15 cellular contexts compared by ENCODE assay signal in the genomic region with DNA sequence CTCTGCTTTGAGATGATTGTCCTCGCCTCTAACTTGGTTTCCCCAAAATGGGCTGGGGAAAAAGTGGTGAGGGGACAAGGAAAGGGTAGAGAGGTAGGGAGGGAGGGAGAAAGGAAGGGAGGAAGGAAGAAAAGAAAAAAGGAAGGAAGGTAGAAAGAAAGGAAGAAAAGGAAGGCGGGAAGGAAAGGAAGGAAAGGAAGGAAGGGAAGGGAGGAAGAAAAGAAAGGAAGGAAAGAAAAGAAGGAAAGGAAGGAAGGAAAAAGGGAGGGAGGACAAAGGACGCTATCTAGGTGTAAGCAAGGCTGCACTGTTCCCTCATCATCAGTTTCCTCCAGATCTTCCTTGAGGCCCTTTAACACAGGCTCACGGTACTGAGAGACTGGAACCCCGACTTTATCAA. TPM values are rescaled to one million over a fixed set of nuclear protein-coding genes. Genes with fewer than 3 reads are reported as not detected.
DNase-seq lines count a peak whose midpoint lies in the region; ATAC-seq, FAIRE-seq and TF ChIP-seq lines count a peak whose summit lies in the region.
"Had no signal": no experiment of that assay in that cellular context is flagged by ENCODE, and none has a peak within 500 bp of the region (broad histone marks: within the 10 kb centered on the region; RNA-seq: fewer than 3 reads in every experiment).

No MANE protein-coding gene starts in this region.

- H3K4me2 ChIP-seq in A549, result peak overlapping the region; percentile 94; the same call in 1 of the 3 replicates

- no peak for FAIRE-seq in A549 (lab: Jason Lieb, UNC)
- FAIRE-seq: colon had no signal

- no peak for ATAC-seq in A549
- ATAC-seq in HG02763 (IDR thresholded peaks at IDR 0.05; ENCODE audit: unreplicated experiment), result no peak
- no peak for ATAC-seq in HG03196 (IDR thresholded peaks at IDR 0.05; ENCODE audit: unreplicated experiment)
- ATAC-seq in effector memory CD8-positive, alpha-beta T cell (replicated peaks), result no peak
- ATAC-seq: stimulated activated effector memory CD8-positive, alpha-beta T cell treated with anti-CD3 and anti-CD28 coated beads, Interleukin-12 subunit alpha, Interleukin-12 subunit beta, amount 100 ng/mL, for 72 hours had no signal

- POLR2A ChIA-PET in A549 (lab: Yijun Ruan, JAX), result interaction anchor here (1.0 to 1.6 kb wide), 2 partner anchors 21 to 32 kb away, joined by 3 to 5 read pairs; no protein-coding TSS in a partner anchor
- POLR2A ChIA-PET in Caco-2 (lab: Charles Lee), result no interaction called here

- CTCF ChIA-PET in A549 (lab: Yijun Ruan, JAX) (interaction anchor here (0.7 to 2.3 kb wide), 2 partner anchors 20 to 23 kb away, joined by 3 to 8 read pairs; no protein-coding TSS in a partner anchor), Caco-2 (lab: Charles Lee) (interaction anchor here (1.5 kb wide), 1 partner anchor 11 kb away, joined by 5 read pairs; no protein-coding TSS in a partner anchor)

- H3K9me3 Mint-ChIP-seq in Caco-2 (ENCODE audit: unreplicated experiment) (no peaks in the 10 kb centered on the region), mesothelial cell of epicardium (peaks cover 10% of the 10 kb centered on the region)
- no peaks in the 10 kb centered on the region for H3K9me3 Mint-ChIP-seq in activated naive CD8-positive, alpha-beta T cell treated with anti-CD3 and anti-CD28 coated beads for 36 hours
- H3K9me3 Mint-ChIP-seq in effector memory CD8-positive, alpha-beta T cell, result no peaks in the 10 kb centered on the region
- H3K9me3 Mint-ChIP-seq: stimulated activated effector memory CD8-positive, alpha-beta T cell treated with anti-CD3 and anti-CD28 coated beads, Interleukin-12 subunit alpha, Interleukin-12 subunit beta, amount 100 ng/mL, for 72 hours had no signal

- H3K27ac Mint-ChIP-seq in Caco-2 (ENCODE audit: unreplicated experiment), result no peak overlapping the region
- H3K27ac Mint-ChIP-seq in activated naive CD8-positive, alpha-beta T cell treated with anti-CD3 and anti-CD28 coated beads for 36 hours, result no peak overlapping the region
- H3K27ac Mint-ChIP-seq in mesothelial cell of epicardium, result no peak overlapping the region
- H3K27ac Mint-ChIP-seq in effector memory CD8-positive, alpha-beta T cell, result no peak overlapping the region

- peaks cover 13% of the 10 kb centered on the region for H3K4me1 ChIP-seq in A549
- peaks cover 12% of the 10 kb centered on the region for H3K4me1 ChIP-seq in Caco-2

- no peak overlapping the region for H3K27ac ChIP-seq in A549

- no peaks in the 10 kb centered on the region for H3K27me3 ChIP-seq in Caco-2 (replicated peaks; ENCODE audit: control insufficient read depth, insufficient read depth, low read length)
- H3K27me3 ChIP-seq: BE2C had no signal

- TF ChIP-seq CTCF in A549 (IDR thresholded peaks at IDR 0.05) (no peak), Caco-2 (IDR thresholded peaks at IDR 0.05; ENCODE audit: insufficient read depth in 1 of 2, low read depth in 1 of 2, low read length in 1 of 2, severe bottlenecking in 1 of 2, unreplicated experiment in 1 of 2) (no peak), mesothelial cell of epicardium (IDR thresholded peaks at IDR 0.05; ENCODE audit: unreplicated experiment) (no peak)

- H3K4me1 Mint-ChIP-seq in Caco-2 (ENCODE audit: low read depth, unreplicated experiment), result peaks cover 19% of the 10 kb centered on the region
- H3K4me1 Mint-ChIP-seq in activated naive CD8-positive, alpha-beta T cell treated with anti-CD3 and anti-CD28 coated beads for 36 hours, result peaks cover 40% of the 10 kb centered on the region
- peaks cover 30% of the 10 kb centered on the region for H3K4me1 Mint-ChIP-seq in mesothelial cell of epicardium
- peaks cover 27 to 40% of the 10 kb centered on the region in 2 donors for H3K4me1 Mint-ChIP-seq in effector memory CD8-positive, alpha-beta T cell (ENCODE audit: low read depth in 2 of 2)

- no peaks in the 10 kb centered on the region; the same call in none of the 2 replicates for H3K36me3 ChIP-seq in Caco-2 (ENCODE audit: control insufficient read depth, insufficient read depth, low read length)

- H3K4me3 ChIP-seq in A549 (no peak overlapping the region), Caco-2 (ENCODE audit: low read depth, low read length) (no peak overlapping the region)

- BruUV-seq in Caco-2 (replicated peaks; lab: Mats Ljungman, UMichigan), result no TSS peak

- H3K9me3 ChIP-seq in A549 (no peaks in the 10 kb centered on the region), Caco-2 (no peaks in the 10 kb centered on the region)
- H3K9me3 ChIP-seq: BE2C had no signal

- TF ChIP-seq POLR2A in A549 (IDR thresholded peaks at IDR 0.05; ENCODE audit: low read length), result no peak

- TF ChIP-seq RAD21 in A549 (conservative IDR thresholded peaks at IDR 0.05 in 1 of 2, IDR thresholded peaks at IDR 0.05 in 1 of 2), result no peak

- peak overlapping the region; percentile 77 for H3K4me3 Mint-ChIP-seq in Caco-2 (ENCODE audit: unreplicated experiment)
- peak overlapping the region; percentile 16 for H3K4me3 Mint-ChIP-seq in activated naive CD8-positive, alpha-beta T cell treated with anti-CD3 and anti-CD28 coated beads for 36 hours
- peak overlapping the region; percentile 73 for H3K4me3 Mint-ChIP-seq in mesothelial cell of epicardium
- no peak overlapping the region for H3K4me3 Mint-ChIP-seq in effector memory CD8-positive, alpha-beta T cell

- TF ChIP-seq EP300 in A549 (IDR thresholded peaks at IDR 0.05), result no peak

- intact Hi-C loops in Caco-2 (cut with micrococcal nuclease; ENCODE audit: unreplicated experiment), result loop anchor here (5.0 to 10.0 kb wide), 2 partner anchors 40 to 167 kb away; no protein-coding TSS in a partner anchor

- H3K36me3 Mint-ChIP-seq in Caco-2 (ENCODE audit: insufficient read depth, unreplicated experiment) (peaks cover 49% of the 10 kb centered on the region), mesothelial cell of epicardium (peaks cover 28% of the 10 kb centered on the region)
- H3K36me3 Mint-ChIP-seq in activated naive CD8-positive, alpha-beta T cell treated with anti-CD3 and anti-CD28 coated beads for 36 hours, result peaks cover 14% of the 10 kb centered on the region
- H3K36me3 Mint-ChIP-seq in effector memory CD8-positive, alpha-beta T cell (ENCODE audit: insufficient read depth), result peaks cover 12% of the 10 kb centered on the region

- no peak for DNase-seq in A549 (ENCODE audit: low read depth in 1 of 2, low spot score in 1 of 2)
- no peak for DNase-seq in Caco-2
- DNase-seq in activated naive CD8-positive, alpha-beta T cell treated with anti-CD3 and anti-CD28 coated beads for 36 hours, result no peak
- DNase-seq in mesothelial cell of epicardium (ENCODE audit: low spot score in 2 of 2, unreplicated experiment in 2 of 2), result no peak
- no peak for DNase-seq in NCI-H1436 (lab: John Stamatoyannopoulos, UW)
- no peak for DNase-seq in effector memory CD8-positive, alpha-beta T cell
- DNase-seq: BE2C; Karpas-422; NCI-H187; NCI-H524 treated with DMSO at 0.1 percent for 48 hours; stimulated activated CD4-positive, alpha-beta T cell treated with anti-CD3 and anti-CD28 coated beads, Interleukin-4, amount 100 ng/mL, for 24 hours had no signal

- H3K27me3 Mint-ChIP-seq in Caco-2 (ENCODE audit: insufficient read depth, unreplicated experiment), result no peaks in the 10 kb centered on the region
- H3K27me3 Mint-ChIP-seq in activated naive CD8-positive, alpha-beta T cell treated with anti-CD3 and anti-CD28 coated beads for 36 hours, result no peaks in the 10 kb centered on the region
- no peaks in the 10 kb centered on the region for H3K27me3 Mint-ChIP-seq in mesothelial cell of epicardium (ENCODE audit: low read depth)
- no peaks in the 10 kb centered on the region for H3K27me3 Mint-ChIP-seq in effector memory CD8-positive, alpha-beta T cell

- WGBS in A549 (ENCODE audit: missing lambda C conversion rate), result 86% methylated on average over 5 of the region's 5 CpGs

TF ChIP-seq in A549, 52 proteins besides CTCF, POLR2A, EP300 and RAD21:
- TF ChIP-seq HDAC2 (IDR thresholded peaks at IDR 0.05), result no peak
- TF ChIP-seq ESRRA (IDR thresholded peaks at IDR 0.05; ENCODE audit: borderline replicate concordance, low read length), result no peak
- no peak for TF ChIP-seq PHF8 (IDR thresholded peaks at IDR 0.05; ENCODE audit: borderline replicate concordance, low read depth)
- TF ChIP-seq BHLHE40 (IDR thresholded peaks at IDR 0.05; ENCODE audit: low read depth, low read length), result no peak
TF ChIP-seq in A549: peak in this region for 0.

RNA-seq across cellular contexts. Expression of gene GNA12, which starts 2.2 kb away (rescaled TPM):
- polyA plus RNA-seq in A549 (2011; rRNA removed), result 43.7 and 44.0 TPM in 2 replicates
- 35.5 and 55.4 TPM in 2 replicates for polyA plus RNA-seq in A549 (2012; cell fraction: cytosol; rRNA removed)
- polyA plus RNA-seq in A549 (2012; cell fraction: nucleus; rRNA removed), result 30.9 and 37.5 TPM in 2 replicates
- polyA plus RNA-seq in A549 (2017; fragmentation: RNase III; extraction: RNeasy Plus Mini Kit Qiagen cat#74134 plus additional on column Dnase treatment), result 33.0 to 35.6 TPM (median 34.5 TPM) in 3 replicates
- 66.4 and 75.1 TPM in 2 replicates for polyA minus RNA-seq in A549 (2011; rRNA and poly(A)+ RNA removed)
- total RNA-seq in Caco-2 (2022), result 59.3 and 63.8 TPM in 2 replicates
- 10 to 100 TPM; 15.1 to 17.9 TPM for total RNA-seq in activated naive CD8-positive, alpha-beta T cell treated with anti-CD3 and anti-CD28 coated beads for 36 hours
- total RNA-seq in mesothelial cell of epicardium, result 54.8 to 57.1 TPM (median 57.1 TPM) in 3 replicates

Comparison
In these comparisons a context has a peak if more than half of its experiments do, and no peak if none do; other contexts are left out.
1. H3K4me3 Mint-ChIP-seq: peak in Caco-2 (single experiment), activated naive CD8-positive, alpha-beta T cell treated with anti-CD3 and anti-CD28 coated beads for 36 hours (single experiment) and mesothelial cell of epicardium (single experiment); none in effector memory CD8-positive, alpha-beta T cell (0 of 2).